1 cellular context compared by ENCODE assay signal in the genomic region with DNA sequence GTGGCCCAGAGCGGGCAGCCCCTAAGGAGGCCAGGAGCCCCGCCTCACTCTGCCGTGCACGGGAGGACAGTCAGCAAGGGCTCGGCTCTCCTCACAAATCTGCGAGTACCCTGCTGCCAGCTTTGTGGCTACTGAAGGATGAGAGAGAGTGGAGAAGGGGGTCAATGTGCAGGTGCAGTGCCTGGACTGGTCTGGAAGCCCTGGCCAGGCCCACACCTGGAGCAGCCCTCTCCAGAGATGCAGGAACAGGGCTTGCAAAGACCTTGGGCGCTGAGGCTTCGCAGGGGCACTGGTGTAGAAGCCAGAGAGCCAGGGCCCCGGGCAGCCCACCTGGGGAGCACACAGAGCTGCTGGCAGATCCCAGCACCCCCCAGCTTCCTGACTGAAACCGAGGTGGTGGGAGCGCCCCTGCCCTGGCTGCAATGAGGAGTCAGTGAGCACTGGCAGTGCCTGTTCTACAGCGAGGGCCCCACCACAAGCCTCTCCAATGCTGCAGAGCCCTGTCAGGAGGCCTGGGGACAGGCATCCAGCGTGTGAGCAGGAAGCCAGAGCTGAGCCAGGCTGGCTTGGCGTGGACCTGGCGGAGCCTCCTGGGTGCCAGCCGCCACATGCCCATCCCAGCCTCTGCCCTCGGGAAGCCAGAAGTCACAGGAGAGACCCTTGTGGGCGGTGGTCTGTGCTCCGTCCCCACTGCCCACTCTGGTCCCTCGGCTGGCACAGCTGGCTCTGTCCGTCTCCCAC.
TF ChIP-seq lines count a peak whose summit lies in the region.

No MANE protein-coding gene starts in this region.

TF ChIP-seq in K562, 482 proteins besides CTCF, POLR2A, EP300 and RAD21:
- TF ChIP-seq FOXA1 (IDR thresholded peaks at IDR 0.05; ENCODE audit: borderline replicate concordance) (no peak), EGR1 (conservative IDR thresholded peaks at IDR 0.05) (no peak), FOXK1 (CRISPR knock-in tag; IDR thresholded peaks at IDR 0.05; ENCODE audit: borderline replicate concordance) (peak; percentile 17; the same call in 1 of the 2 replicates)
